Comparison of ENCODE assay signal across 19 cellular contexts in genomic region chr15:59819047-59819446, GRCh38.
"Had no signal": no experiment of that assay in that cellular context is flagged by ENCODE, and none has a peak within 500 bp of the region (broad histone marks: within the 10 kb centered on the region; RNA-seq: fewer than 3 reads in every experiment).

No MANE protein-coding gene starts in this region.

- H3K4me3 ChIP-seq: gastroesophageal sphincter, heart left ventricle, left ventricle myocardium inferior, prostate gland, skin epidermis, tibial nerve had no signal

- ATAC-seq: activated T-helper 17 cell treated with anti-CD3 and anti-CD28 coated beads, Interleukin-2, amount 50 U/mL, for 72 hours; esophagus mucosa; gastroesophageal sphincter; heart left ventricle; right cardiac atrium had no signal

- DNase-seq: activated B cell treated with CpG ODN at 0.5 μM for 24 hours; activated CD4-positive, alpha-beta memory T cell treated with anti-CD3 and anti-CD28 coated beads, Interleukin-2, amount 10 ng/mL, durations not matched to agents 7 days and 5 days; activated CD4-positive, alpha-beta T cell treated with anti-CD3 and anti-CD28 coated beads for 4 hours; activated naive CD4-positive, alpha-beta T cell; activated naive CD8-positive, alpha-beta T cell treated with anti-CD3 and anti-CD28 coated beads for 36 hours; activated T-cell treated with anti-CD3 and anti-CD28 coated beads, Interleukin-2, amount 50 U/mL, for 1 hour; amniotic stem cell; effector CD8-positive, alpha-beta T cell; heart left ventricle; left ventricle myocardium inferior; right cardiac atrium; stimulated activated CD4-positive, alpha-beta T cell treated with anti-CD3 and anti-CD28 coated beads, Interleukin-15, amount 100 ng/mL, for 24 hours; stimulated activated CD4-positive, alpha-beta T cell treated with anti-CD3 and anti-CD28 coated beads, Interleukin-2, amount 100 ng/mL, for 48 hours had no signal

- H3K9me3 ChIP-seq: gastroesophageal sphincter, prostate gland had no signal

- H3K4me1 ChIP-seq: gastroesophageal sphincter, heart left ventricle, left ventricle myocardium inferior, prostate gland, tibial nerve had no signal

- H3K27ac ChIP-seq: gastroesophageal sphincter, heart left ventricle, left ventricle myocardium inferior, prostate gland, skin epidermis, tibial nerve had no signal

- H3K36me3 ChIP-seq: gastroesophageal sphincter, heart left ventricle, left ventricle myocardium inferior, prostate gland, tibial nerve had no signal
